ENCODE assay signal across 26 cellular contexts in genomic region chr10:63250032-63250431, GRCh38.
"Had no signal": no experiment of that assay in that cellular context is flagged by ENCODE, and none has a peak within 500 bp of the region (broad histone marks: within the 10 kb centered on the region; RNA-seq: fewer than 3 reads in every experiment).

No MANE protein-coding gene starts in this region.

- H3K9me3 Mint-ChIP-seq: immature natural killer cell had no signal

- DNase-seq: dermis blood vessel endothelial cell; dorsolateral prefrontal cortex; effector CD8-positive, alpha-beta T cell; effector memory CD8-positive, alpha-beta T cell; endodermal cell; erythroblast; esophagus squamous epithelium; foreskin keratinocyte; heart left ventricle; hypothalamus; immature natural killer cell; islet precursor cell; kidney; left cardiac atrium; left lung; left ventricle myocardium superior; lower lobe of right lung; mesenchymal stem cell; mucosa of descending colon; naive B cell had no signal

- H3K9me3 ChIP-seq: esophagus squamous epithelium, gastroesophageal sphincter, left lung, mucosa of descending colon had no signal

- H3K27me3 Mint-ChIP-seq: effector memory CD8-positive, alpha-beta T cell; naive B cell had no signal

- H3K27ac ChIP-seq: coronary artery, dorsolateral prefrontal cortex, epithelial cell of prostate, esophagus squamous epithelium, foreskin keratinocyte, gastroesophageal sphincter, heart left ventricle, hepatocyte, left lung, lower lobe of right lung had no signal

- H3K27ac Mint-ChIP-seq: endodermal cell, mesothelial cell of epicardium had no signal

- ATAC-seq: effector memory CD8-positive, alpha-beta T cell; esophagus mucosa; foreskin keratinocyte; gastroesophageal sphincter; heart left ventricle; left cardiac atrium; left lung; left ventricle myocardium superior; lower lobe of right lung; mucosa of descending colon had no signal

- H3K4me3 Mint-ChIP-seq: effector memory CD8-positive, alpha-beta T cell; endodermal cell; immature natural killer cell; mesothelial cell of epicardium; naive B cell had no signal

- H3K4me3 ChIP-seq: coronary artery, dorsolateral prefrontal cortex, esophagus squamous epithelium, gastroesophageal sphincter, heart left ventricle, hepatocyte, left lung, lower lobe of right lung, mucosa of descending colon had no signal
